In the genomic region with DNA sequence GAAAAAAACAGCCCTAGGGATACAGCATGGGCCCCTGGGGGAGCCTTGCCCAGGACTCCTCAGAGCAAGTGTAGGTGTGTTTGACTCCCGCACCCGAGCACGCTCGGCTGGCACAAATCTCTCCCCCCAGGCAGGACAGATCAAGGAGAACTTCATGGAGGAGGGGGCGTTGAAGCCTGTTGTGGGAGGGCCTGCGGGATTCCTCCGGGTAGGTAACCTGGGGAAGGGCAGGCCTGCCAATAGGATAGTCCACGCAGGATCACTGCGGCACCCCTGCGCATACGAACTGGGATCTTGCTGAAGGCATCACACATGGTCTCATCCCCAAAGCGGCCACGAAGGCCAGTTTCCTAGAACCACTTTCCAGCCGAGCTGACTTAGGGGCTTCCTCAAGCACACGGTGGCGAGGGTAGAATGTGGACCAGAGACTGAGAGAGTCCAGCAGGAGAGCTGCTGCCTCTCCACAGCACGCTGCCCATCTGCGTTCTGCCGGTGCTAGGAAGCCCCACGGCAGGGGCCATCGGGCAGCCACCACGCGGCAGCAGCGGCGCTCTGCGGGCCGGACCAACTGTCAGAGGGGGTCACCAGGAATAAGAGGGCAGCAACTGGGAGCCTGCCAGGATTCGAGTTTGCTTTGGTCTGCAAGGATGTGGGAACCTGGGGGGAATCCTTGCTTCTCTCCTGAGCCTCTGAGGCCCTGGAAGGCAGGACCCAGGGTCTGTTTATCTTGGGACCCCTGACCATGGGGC, we compare ENCODE assay signal across 2 cellular contexts.
A peak's percentile ranks its signal among the peaks of the same experiment; 100 is the strongest.
TF ChIP-seq lines count a peak whose summit lies in the region.

No MANE protein-coding gene starts in this region.

TF ChIP-seq in HepG2, 621 proteins besides CTCF, POLR2A, EP300 and RAD21:
- TF ChIP-seq JUND (CRISPR knock-in tag; IDR thresholded peaks at IDR 0.05) (no peak), MIER2 (CRISPR knock-in tag; IDR thresholded peaks at IDR 0.05) (no peak), AGO2 (optimal IDR thresholded peaks at IDR 0.05; ENCODE audit: low read depth, low read length) (peak; percentile 5), ZBTB33 (CRISPR knock-in tag; IDR thresholded peaks at IDR 0.05) (peak; percentile 35; the same call in 1 of the 2 replicates), YEATS2 (CRISPR knock-in tag; IDR thresholded peaks at IDR 0.05; ENCODE audit: borderline replicate concordance) (no peak), E2F2 (CRISPR knock-in tag; IDR thresholded peaks at IDR 0.05; ENCODE audit: borderline replicate concordance) (no peak), ZBTB7B (CRISPR knock-in tag; IDR thresholded peaks at IDR 0.05) (no peak), ZNF775 (CRISPR knock-in tag; IDR thresholded peaks at IDR 0.05; ENCODE audit: borderline replicate concordance) (no peak), ZNF768 (CRISPR knock-in tag; IDR thresholded peaks at IDR 0.05) (0 out of 2 replicates have a peak, but pooled peaks have one; percentile 19)
- TF ChIP-seq, protein P1, sequence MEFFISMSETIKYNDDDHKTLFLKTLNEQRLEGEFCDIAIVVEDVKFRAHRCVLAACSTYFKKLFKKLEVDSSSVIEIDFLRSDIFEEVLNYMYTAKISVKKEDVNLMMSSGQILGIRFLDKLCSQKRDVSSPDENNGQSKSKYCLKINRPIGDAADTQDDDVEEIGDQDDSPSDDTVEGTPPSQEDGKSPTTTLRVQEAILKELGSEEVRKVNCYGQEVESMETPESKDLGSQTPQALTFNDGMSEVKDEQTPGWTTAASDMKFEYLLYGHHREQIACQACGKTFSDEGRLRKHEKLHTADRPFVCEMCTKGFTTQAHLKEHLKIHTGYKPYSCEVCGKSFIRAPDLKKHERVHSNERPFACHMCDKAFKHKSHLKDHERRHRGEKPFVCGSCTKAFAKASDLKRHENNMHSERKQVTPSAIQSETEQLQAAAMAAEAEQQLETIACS (CRISPR knock-in tag; IDR thresholded peaks at IDR 0.05) = no peak
- TF ChIP-seq, protein P2, sequence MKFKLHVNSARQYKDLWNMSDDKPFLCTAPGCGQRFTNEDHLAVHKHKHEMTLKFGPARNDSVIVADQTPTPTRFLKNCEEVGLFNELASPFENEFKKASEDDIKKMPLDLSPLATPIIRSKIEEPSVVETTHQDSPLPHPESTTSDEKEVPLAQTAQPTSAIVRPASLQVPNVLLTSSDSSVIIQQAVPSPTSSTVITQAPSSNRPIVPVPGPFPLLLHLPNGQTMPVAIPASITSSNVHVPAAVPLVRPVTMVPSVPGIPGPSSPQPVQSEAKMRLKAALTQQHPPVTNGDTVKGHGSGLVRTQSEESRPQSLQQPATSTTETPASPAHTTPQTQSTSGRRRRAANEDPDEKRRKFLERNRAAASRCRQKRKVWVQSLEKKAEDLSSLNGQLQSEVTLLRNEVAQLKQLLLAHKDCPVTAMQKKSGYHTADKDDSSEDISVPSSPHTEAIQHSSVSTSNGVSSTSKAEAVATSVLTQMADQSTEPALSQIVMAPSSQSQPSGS (CRISPR knock-in tag; IDR thresholded peaks at IDR 0.05) = no peak

TF ChIP-seq in H1, 55 proteins besides CTCF, POLR2A, EP300 and RAD21:
- TF ChIP-seq ZNF274 (IDR thresholded peaks at IDR 0.05; ENCODE audit: borderline replicate concordance, extremely low read depth, low read length) = no peak
- no peak for TF ChIP-seq TAF7 (optimal IDR thresholded peaks at IDR 0.05; ENCODE audit: borderline replicate concordance, low read depth, low read length)
- TF ChIP-seq BRCA1 (IDR thresholded peaks at IDR 0.05; ENCODE audit: low read depth, low read length) = no peak
- TF ChIP-seq ASH2L (IDR thresholded peaks at IDR 0.05; ENCODE audit: low read length) = no peak
- TF ChIP-seq RFX5 (IDR thresholded peaks at IDR 0.05; ENCODE audit: borderline replicate concordance, low read depth, low read length) = no peak
- TF ChIP-seq CBX5 (IDR thresholded peaks at IDR 0.05; ENCODE audit: low read depth, low read length) = no peak
- TF ChIP-seq SIN3A (conservative IDR thresholded peaks at IDR 0.05 in 1 of 2, IDR thresholded peaks at IDR 0.05 in 1 of 2; ENCODE audit: low read depth in 1 of 2, low read length in 2 of 2) = no peak
- TF ChIP-seq, protein P2 (IDR thresholded peaks at IDR 0.05; ENCODE audit: low read length) = no peak
- no peak for TF ChIP-seq HDAC2 (IDR thresholded peaks at IDR 0.05; ENCODE audit: borderline replicate concordance in 1 of 2, low read depth in 2 of 2, low read length in 2 of 2)
- TF ChIP-seq SP4 (IDR thresholded peaks at IDR 0.05; ENCODE audit: low read length) = no peak
- no peak for TF ChIP-seq SUZ12 (IDR thresholded peaks at IDR 0.05; ENCODE audit: low read length)
- no peak for TF ChIP-seq MAX (IDR thresholded peaks at IDR 0.05)
- no peak for TF ChIP-seq HDAC6 (IDR thresholded peaks at IDR 0.05; ENCODE audit: low read depth, low read length)
- TF ChIP-seq KDM4A (IDR thresholded peaks at IDR 0.05; ENCODE audit: low read depth, low read length, severe bottlenecking) = no peak
- no peak for TF ChIP-seq SP2 (IDR thresholded peaks at IDR 0.05; ENCODE audit: low read length)
- TF ChIP-seq, protein P3, sequence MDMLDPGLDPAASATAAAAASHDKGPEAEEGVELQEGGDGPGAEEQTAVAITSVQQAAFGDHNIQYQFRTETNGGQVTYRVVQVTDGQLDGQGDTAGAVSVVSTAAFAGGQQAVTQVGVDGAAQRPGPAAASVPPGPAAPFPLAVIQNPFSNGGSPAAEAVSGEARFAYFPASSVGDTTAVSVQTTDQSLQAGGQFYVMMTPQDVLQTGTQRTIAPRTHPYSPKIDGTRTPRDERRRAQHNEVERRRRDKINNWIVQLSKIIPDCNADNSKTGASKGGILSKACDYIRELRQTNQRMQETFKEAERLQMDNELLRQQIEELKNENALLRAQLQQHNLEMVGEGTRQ (IDR thresholded peaks at IDR 0.05; ENCODE audit: low read length) = no peak
- no peak for TF ChIP-seq CHD1 (IDR thresholded peaks at IDR 0.05; ENCODE audit: low read depth, low read length)
